Comparison of ENCODE assay signal across 9 cellular contexts in genomic region chr9:92964607-92964975, GRCh38. TPM values are rescaled to one million over a fixed set of nuclear protein-coding genes. Genes with fewer than 3 reads are reported as not detected.
DNase-seq lines count a peak whose midpoint lies in the region; ATAC-seq and TF ChIP-seq lines count a peak whose summit lies in the region.
"Had no signal": no experiment of that assay in that cellular context is flagged by ENCODE, and none has a peak within 500 bp of the region (broad histone marks: within the 10 kb centered on the region; RNA-seq: fewer than 3 reads in every experiment).

No MANE protein-coding gene starts in this region.

- in situ Hi-C loops in brain microvascular endothelial cell (cut with HindIII; ENCODE audit: low pct_ligation_motif_present, low sequenced_read_pairs) = no loop called here

- DNase-seq in progenitor cell of endocrine pancreas (ENCODE audit: low spot score, unreplicated experiment) (no peak), glutamatergic neuron (no peak), NCI-H69 (lab: John Stamatoyannopoulos, UW) (no peak), brain microvascular endothelial cell (no peak)
- DNase-seq: DMS79 had no signal

- no peak overlapping the region for H3K27ac ChIP-seq in brain microvascular endothelial cell

- H3K4me1 Mint-ChIP-seq in dendritic cell treated with granulocyte-macrophage colony-stimulating factor and Interleukin-4, amounts not matched to agents 40 ng/mL and 50 ng/mL, for 4 days (ENCODE audit: low read depth) = peaks cover 60% of the 10 kb centered on the region
- H3K4me1 Mint-ChIP-seq in progenitor cell of endocrine pancreas (ENCODE audit: low read depth) (peaks cover 13% of the 10 kb centered on the region), glutamatergic neuron (ENCODE audit: low read depth, unreplicated experiment) (no peaks in the 10 kb centered on the region)

- no peaks in the 10 kb centered on the region for H3K27me3 Mint-ChIP-seq in dendritic cell treated with granulocyte-macrophage colony-stimulating factor and Interleukin-4, amounts not matched to agents 40 ng/mL and 50 ng/mL, for 4 days
- H3K27me3 Mint-ChIP-seq in progenitor cell of endocrine pancreas (no peaks in the 10 kb centered on the region), glutamatergic neuron (ENCODE audit: unreplicated experiment) (peaks cover 7% of the 10 kb centered on the region)

- H3K27ac Mint-ChIP-seq in dendritic cell treated with granulocyte-macrophage colony-stimulating factor and Interleukin-4, amounts not matched to agents 40 ng/mL and 50 ng/mL, for 4 days = peak overlapping the region; percentile 95
- no peak overlapping the region for H3K27ac Mint-ChIP-seq in progenitor cell of endocrine pancreas
- H3K27ac Mint-ChIP-seq in glutamatergic neuron (ENCODE audit: unreplicated experiment) = no peak overlapping the region

- H3K4me3 Mint-ChIP-seq in dendritic cell treated with granulocyte-macrophage colony-stimulating factor and Interleukin-4, amounts not matched to agents 40 ng/mL and 50 ng/mL, for 4 days = peak overlapping the region; percentile 96
- H3K4me3 Mint-ChIP-seq in progenitor cell of endocrine pancreas (ENCODE audit: low read depth) (peak overlapping the region; percentile 40), glutamatergic neuron (ENCODE audit: unreplicated experiment) (no peak overlapping the region)

- ATAC-seq in HG03460 (IDR thresholded peaks at IDR 0.05; ENCODE audit: unreplicated experiment) = peak; percentile 6
- no peak for ATAC-seq in SK-N-SH treated with all-trans-retinoic acid at 6 μM for 48 hours

- H3K4me3 ChIP-seq in GM08714 (ENCODE audit: low read length) (peak overlapping the region; percentile 72), brain microvascular endothelial cell (ENCODE audit: low read depth, low read length) (no peak overlapping the region)

- H3K9me3 Mint-ChIP-seq in dendritic cell treated with granulocyte-macrophage colony-stimulating factor and Interleukin-4, amounts not matched to agents 40 ng/mL and 50 ng/mL, for 4 days = peaks cover 15% of the 10 kb centered on the region
- H3K9me3 Mint-ChIP-seq in progenitor cell of endocrine pancreas (ENCODE audit: low read depth) (no peaks in the 10 kb centered on the region), glutamatergic neuron (ENCODE audit: unreplicated experiment) (no peaks in the 10 kb centered on the region)

- no peaks in the 10 kb centered on the region for H3K27me3 ChIP-seq in brain microvascular endothelial cell (replicated peaks)

- TF ChIP-seq CTCF in progenitor cell of endocrine pancreas (IDR thresholded peaks at IDR 0.05; ENCODE audit: unreplicated experiment) = no peak
- TF ChIP-seq CTCF in glutamatergic neuron (IDR thresholded peaks at IDR 0.05; ENCODE audit: partially characterized antibody, unreplicated experiment) = no peak
- TF ChIP-seq CTCF in brain microvascular endothelial cell (IDR thresholded peaks at IDR 0.05; ENCODE audit: low read depth, low read length, missing control alignments) = no peak

- peaks cover 63% of the 10 kb centered on the region for H3K36me3 Mint-ChIP-seq in dendritic cell treated with granulocyte-macrophage colony-stimulating factor and Interleukin-4, amounts not matched to agents 40 ng/mL and 50 ng/mL, for 4 days (ENCODE audit: low read depth)
- peaks cover 1% of the 10 kb centered on the region for H3K36me3 Mint-ChIP-seq in progenitor cell of endocrine pancreas (ENCODE audit: insufficient read depth)
- H3K36me3 Mint-ChIP-seq in glutamatergic neuron (ENCODE audit: unreplicated experiment) = no peaks in the 10 kb centered on the region

- H3K36me3 ChIP-seq in brain microvascular endothelial cell (replicated peaks) = no peaks in the 10 kb centered on the region

- intact Hi-C loops in dendritic cell treated with granulocyte-macrophage colony-stimulating factor and Interleukin-4, amounts not matched to agents 40 ng/mL and 50 ng/mL, for 4 days (cut with micrococcal nuclease) = loop anchor here (5.0 to 10.0 kb wide), 2 partner anchors 70 to 133 kb away; partner anchors contain the start of gene CARD19

TF ChIP-seq in SK-N-SH treated with all-trans-retinoic acid at 6 μM for 48 hours, 23 proteins besides CTCF, POLR2A, EP300 and RAD21:
- TF ChIP-seq, protein P1, sequence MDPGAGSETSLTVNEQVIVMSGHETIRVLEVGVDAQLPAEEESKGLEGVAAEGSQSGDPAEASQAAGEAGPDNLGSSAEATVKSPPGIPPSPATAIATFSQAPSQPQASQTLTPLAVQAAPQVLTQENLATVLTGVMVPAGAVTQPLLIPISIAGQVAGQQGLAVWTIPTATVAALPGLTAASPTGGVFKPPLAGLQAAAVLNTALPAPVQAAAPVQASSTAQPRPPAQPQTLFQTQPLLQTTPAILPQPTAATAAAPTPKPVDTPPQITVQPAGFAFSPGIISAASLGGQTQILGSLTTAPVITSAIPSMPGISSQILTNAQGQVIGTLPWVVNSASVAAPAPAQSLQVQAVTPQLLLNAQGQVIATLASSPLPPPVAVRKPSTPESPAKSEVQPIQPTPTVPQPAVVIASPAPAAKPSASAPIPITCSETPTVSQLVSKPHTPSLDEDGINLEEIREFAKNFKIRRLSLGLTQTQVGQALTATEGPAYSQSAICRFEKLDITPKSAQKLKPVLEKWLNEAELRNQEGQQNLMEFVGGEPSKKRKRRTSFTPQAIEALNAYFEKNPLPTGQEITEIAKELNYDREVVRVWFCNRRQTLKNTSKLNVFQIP (CRISPR knock-in tag; IDR thresholded peaks at IDR 0.05; ENCODE audit: borderline replicate concordance, low read depth) = no peak
- TF ChIP-seq, protein P2, sequence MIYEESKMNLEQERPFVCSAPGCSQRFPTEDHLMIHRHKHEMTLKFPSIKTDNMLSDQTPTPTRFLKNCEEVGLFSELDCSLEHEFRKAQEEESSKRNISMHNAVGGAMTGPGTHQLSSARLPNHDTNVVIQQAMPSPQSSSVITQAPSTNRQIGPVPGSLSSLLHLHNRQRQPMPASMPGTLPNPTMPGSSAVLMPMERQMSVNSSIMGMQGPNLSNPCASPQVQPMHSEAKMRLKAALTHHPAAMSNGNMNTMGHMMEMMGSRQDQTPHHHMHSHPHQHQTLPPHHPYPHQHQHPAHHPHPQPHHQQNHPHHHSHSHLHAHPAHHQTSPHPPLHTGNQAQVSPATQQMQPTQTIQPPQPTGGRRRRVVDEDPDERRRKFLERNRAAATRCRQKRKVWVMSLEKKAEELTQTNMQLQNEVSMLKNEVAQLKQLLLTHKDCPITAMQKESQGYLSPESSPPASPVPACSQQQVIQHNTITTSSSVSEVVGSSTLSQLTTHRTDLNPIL (CRISPR knock-in tag; IDR thresholded peaks at IDR 0.05; ENCODE audit: low read depth) = no peak
- TF ChIP-seq ZC3H10 (CRISPR knock-in tag; IDR thresholded peaks at IDR 0.05) (no peak), GLIS3 (CRISPR knock-in tag; IDR thresholded peaks at IDR 0.05) (no peak), CSRNP3 (CRISPR knock-in tag; IDR thresholded peaks at IDR 0.05) (no peak), ZFP30 (CRISPR knock-in tag; IDR thresholded peaks at IDR 0.05) (no peak), TCF4 (CRISPR knock-in tag; IDR thresholded peaks at IDR 0.05; ENCODE audit: borderline replicate concordance) (no peak), BACH2 (CRISPR knock-in tag; IDR thresholded peaks at IDR 0.05; ENCODE audit: borderline replicate concordance) (no peak), ARNTL (CRISPR knock-in tag; IDR thresholded peaks at IDR 0.05; ENCODE audit: borderline replicate concordance, low read depth) (no peak), ZFP3 (CRISPR knock-in tag; IDR thresholded peaks at IDR 0.05) (no peak)
- TF ChIP-seq, protein P3, sequence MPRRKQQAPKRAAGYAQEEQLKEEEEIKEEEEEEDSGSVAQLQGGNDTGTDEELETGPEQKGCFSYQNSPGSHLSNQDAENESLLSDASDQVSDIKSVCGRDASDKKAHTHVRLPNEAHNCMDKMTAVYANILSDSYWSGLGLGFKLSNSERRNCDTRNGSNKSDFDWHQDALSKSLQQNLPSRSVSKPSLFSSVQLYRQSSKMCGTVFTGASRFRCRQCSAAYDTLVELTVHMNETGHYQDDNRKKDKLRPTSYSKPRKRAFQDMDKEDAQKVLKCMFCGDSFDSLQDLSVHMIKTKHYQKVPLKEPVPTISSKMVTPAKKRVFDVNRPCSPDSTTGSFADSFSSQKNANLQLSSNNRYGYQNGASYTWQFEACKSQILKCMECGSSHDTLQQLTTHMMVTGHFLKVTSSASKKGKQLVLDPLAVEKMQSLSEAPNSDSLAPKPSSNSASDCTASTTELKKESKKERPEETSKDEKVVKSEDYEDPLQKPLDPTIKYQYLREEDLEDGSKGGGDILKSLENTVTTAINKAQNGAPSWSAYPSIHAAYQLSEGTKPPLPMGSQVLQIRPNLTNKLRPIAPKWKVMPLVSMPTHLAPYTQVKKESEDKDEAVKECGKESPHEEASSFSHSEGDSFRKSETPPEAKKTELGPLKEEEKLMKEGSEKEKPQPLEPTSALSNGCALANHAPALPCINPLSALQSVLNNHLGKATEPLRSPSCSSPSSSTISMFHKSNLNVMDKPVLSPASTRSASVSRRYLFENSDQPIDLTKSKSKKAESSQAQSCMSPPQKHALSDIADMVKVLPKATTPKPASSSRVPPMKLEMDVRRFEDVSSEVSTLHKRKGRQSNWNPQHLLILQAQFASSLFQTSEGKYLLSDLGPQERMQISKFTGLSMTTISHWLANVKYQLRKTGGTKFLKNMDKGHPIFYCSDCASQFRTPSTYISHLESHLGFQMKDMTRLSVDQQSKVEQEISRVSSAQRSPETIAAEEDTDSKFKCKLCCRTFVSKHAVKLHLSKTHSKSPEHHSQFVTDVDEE (CRISPR knock-in tag; IDR thresholded peaks at IDR 0.05) = no peak

RNA-seq across cellular contexts. Expression of gene FGD3, which starts 17.3 kb away (rescaled TPM):
- total RNA-seq in progenitor cell of endocrine pancreas (9.6 and 12.0 TPM in 2 replicates), glutamatergic neuron (ENCODE audit: unreplicated experiment) (1.2 TPM)
